In the genomic region with DNA sequence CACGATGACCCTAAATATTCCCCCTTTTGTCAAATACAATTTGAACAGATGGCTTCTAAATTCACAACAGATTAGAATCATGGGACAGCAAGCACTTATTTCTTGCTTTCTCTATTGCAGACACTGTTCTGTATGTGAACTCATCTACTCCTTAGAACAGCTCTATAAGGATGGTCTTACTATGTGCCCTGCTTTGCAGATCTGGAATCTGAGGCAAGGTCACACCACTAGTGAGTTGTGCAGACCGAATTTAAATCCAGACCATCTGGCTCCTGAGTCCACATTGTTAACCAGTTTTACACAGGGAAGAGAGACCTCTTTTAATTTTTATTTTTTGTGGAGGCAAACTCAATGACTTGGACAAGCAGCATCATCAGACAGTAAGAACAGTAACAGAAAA, we compare ENCODE assay signal across 1 cellular context.
TF ChIP-seq lines count a peak whose summit lies in the region.

No MANE protein-coding gene starts in this region.

TF ChIP-seq in HepG2, 621 proteins besides CTCF, POLR2A, EP300 and RAD21:
- TF ChIP-seq ZNF839 (CRISPR knock-in tag; IDR thresholded peaks at IDR 0.05; ENCODE audit: borderline replicate concordance) (no peak), ZNF30 (CRISPR knock-in tag; IDR thresholded peaks at IDR 0.05) (no peak), ZNF766 (CRISPR knock-in tag; IDR thresholded peaks at IDR 0.05; ENCODE audit: borderline replicate concordance) (no peak), ZNF724P (CRISPR knock-in tag; IDR thresholded peaks at IDR 0.05; ENCODE audit: borderline replicate concordance) (no peak), ZNF841 (CRISPR knock-in tag; IDR thresholded peaks at IDR 0.05; ENCODE audit: borderline replicate concordance) (no peak), MIXL1 (CRISPR knock-in tag; IDR thresholded peaks at IDR 0.05) (no peak), ZNF556 (CRISPR knock-in tag; IDR thresholded peaks at IDR 0.05; ENCODE audit: borderline replicate concordance) (no peak)
- TF ChIP-seq, protein P1, sequence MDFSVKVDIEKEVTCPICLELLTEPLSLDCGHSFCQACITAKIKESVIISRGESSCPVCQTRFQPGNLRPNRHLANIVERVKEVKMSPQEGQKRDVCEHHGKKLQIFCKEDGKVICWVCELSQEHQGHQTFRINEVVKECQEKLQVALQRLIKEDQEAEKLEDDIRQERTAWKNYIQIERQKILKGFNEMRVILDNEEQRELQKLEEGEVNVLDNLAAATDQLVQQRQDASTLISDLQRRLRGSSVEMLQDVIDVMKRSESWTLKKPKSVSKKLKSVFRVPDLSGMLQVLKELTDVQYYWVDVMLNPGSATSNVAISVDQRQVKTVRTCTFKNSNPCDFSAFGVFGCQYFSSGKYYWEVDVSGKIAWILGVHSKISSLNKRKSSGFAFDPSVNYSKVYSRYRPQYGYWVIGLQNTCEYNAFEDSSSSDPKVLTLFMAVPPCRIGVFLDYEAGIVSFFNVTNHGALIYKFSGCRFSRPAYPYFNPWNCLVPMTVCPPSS (IDR thresholded peaks at IDR 0.05) = no peak
